Comparison of ENCODE assay signal across 1 cellular context in genomic region chr15:66702770-66703539, GRCh38.
TF ChIP-seq lines count a peak whose summit lies in the region.

No MANE protein-coding gene starts in this region.

TF ChIP-seq in HepG2, 621 proteins besides CTCF, POLR2A, EP300 and RAD21 (continued from another document and continues in another):
- 0 out of 2 replicates have a peak, but pooled peaks have one; percentile 64 for TF ChIP-seq NFAT5 (CRISPR knock-in tag; IDR thresholded peaks at IDR 0.05)
- peak; percentile 57; the same call in 1 of the 2 replicates for TF ChIP-seq MYC (CRISPR knock-in tag; IDR thresholded peaks at IDR 0.05; ENCODE audit: borderline replicate concordance)
- no peak for TF ChIP-seq PCBP1 (IDR thresholded peaks at IDR 0.05; ENCODE audit: borderline replicate concordance, low read depth, low read length)
- TF ChIP-seq MYNN (CRISPR knock-in tag; IDR thresholded peaks at IDR 0.05; ENCODE audit: low read depth): no peak
- TF ChIP-seq PAX8 (CRISPR knock-in tag; IDR thresholded peaks at IDR 0.05; ENCODE audit: borderline replicate concordance): 0 out of 2 replicates have a peak, but pooled peaks have one; percentile 31
- 0 out of 2 replicates have a peak, but pooled peaks have one; percentile 41 for TF ChIP-seq SAFB2 (CRISPR knock-in tag; IDR thresholded peaks at IDR 0.05; ENCODE audit: borderline replicate concordance, low read depth)
- TF ChIP-seq ZNF770 (CRISPR knock-in tag; IDR thresholded peaks at IDR 0.05): 0 out of 2 replicates have a peak, but pooled peaks have one; percentile 17
- 0 out of 2 replicates have a peak, but pooled peaks have one; percentile 2 for TF ChIP-seq ZNF276 (CRISPR knock-in tag; IDR thresholded peaks at IDR 0.05; ENCODE audit: low read depth)
- TF ChIP-seq GZF1 (CRISPR knock-in tag; IDR thresholded peaks at IDR 0.05): 0 out of 2 replicates have a peak, but pooled peaks have one; percentile 41
- 0 out of 2 replicates have a peak, but pooled peaks have one; percentile 17 for TF ChIP-seq RBFOX2 (IDR thresholded peaks at IDR 0.05; ENCODE audit: low read depth, low read length)
- 0 out of 2 replicates have a peak, but pooled peaks have one; percentile 26 for TF ChIP-seq SRY (CRISPR knock-in tag; IDR thresholded peaks at IDR 0.05)
- TF ChIP-seq SP4 (CRISPR knock-in tag; IDR thresholded peaks at IDR 0.05): no peak
- TF ChIP-seq ZNF777 (CRISPR knock-in tag; IDR thresholded peaks at IDR 0.05): peak; percentile 98
- TF ChIP-seq AGO2 (optimal IDR thresholded peaks at IDR 0.05; ENCODE audit: low read depth, low read length): peak; percentile 63
- TF ChIP-seq KDM1A (CRISPR knock-in tag; IDR thresholded peaks at IDR 0.05): no peak
- TF ChIP-seq ZC3H13 (CRISPR knock-in tag; IDR thresholded peaks at IDR 0.05): peak; percentile 61; the same call in 1 of the 2 replicates
- peak; percentile 23; the same call in 1 of the 2 replicates for TF ChIP-seq ARID4A (CRISPR knock-in tag; IDR thresholded peaks at IDR 0.05; ENCODE audit: borderline replicate concordance)
- TF ChIP-seq ZNF331 (CRISPR knock-in tag; IDR thresholded peaks at IDR 0.05): 0 out of 2 replicates have a peak, but pooled peaks have one; percentile 19
- peak; percentile 37; the same call in 1 of the 2 replicates for TF ChIP-seq GABPB1 (CRISPR knock-in tag; IDR thresholded peaks at IDR 0.05)
- no peak for TF ChIP-seq ZNF737 (CRISPR knock-in tag; IDR thresholded peaks at IDR 0.05; ENCODE audit: borderline replicate concordance)
- no peak for TF ChIP-seq HES4 (CRISPR knock-in tag; IDR thresholded peaks at IDR 0.05; ENCODE audit: borderline replicate concordance)
- no peak for TF ChIP-seq GPBP1L1 (CRISPR knock-in tag; IDR thresholded peaks at IDR 0.05)
- TF ChIP-seq ZFX (CRISPR knock-in tag; IDR thresholded peaks at IDR 0.05; ENCODE audit: low read depth): peak; percentile 20; the same call in 1 of the 2 replicates
- peak; percentile 83 for TF ChIP-seq ZNF687 (CRISPR knock-in tag; IDR thresholded peaks at IDR 0.05)
- TF ChIP-seq ZNF574 (CRISPR knock-in tag; IDR thresholded peaks at IDR 0.05): peak; percentile 43; the same call in 1 of the 2 replicates
- TF ChIP-seq ZBTB20 (CRISPR knock-in tag; IDR thresholded peaks at IDR 0.05; ENCODE audit: borderline replicate concordance, low read depth): 0 out of 2 replicates have a peak, but pooled peaks have one; percentile 20
- TF ChIP-seq NR2F1 (CRISPR knock-in tag; IDR thresholded peaks at IDR 0.05): no peak
- TF ChIP-seq NKX3-1 (CRISPR knock-in tag; IDR thresholded peaks at IDR 0.05): peak; percentile 37; the same call in 1 of the 2 replicates
- no peak for TF ChIP-seq PRMT3 (CRISPR knock-in tag; IDR thresholded peaks at IDR 0.05; ENCODE audit: borderline replicate concordance, low read depth)
- peak; percentile 81 for TF ChIP-seq MAX (IDR thresholded peaks at IDR 0.05)
